In the genomic region with DNA sequence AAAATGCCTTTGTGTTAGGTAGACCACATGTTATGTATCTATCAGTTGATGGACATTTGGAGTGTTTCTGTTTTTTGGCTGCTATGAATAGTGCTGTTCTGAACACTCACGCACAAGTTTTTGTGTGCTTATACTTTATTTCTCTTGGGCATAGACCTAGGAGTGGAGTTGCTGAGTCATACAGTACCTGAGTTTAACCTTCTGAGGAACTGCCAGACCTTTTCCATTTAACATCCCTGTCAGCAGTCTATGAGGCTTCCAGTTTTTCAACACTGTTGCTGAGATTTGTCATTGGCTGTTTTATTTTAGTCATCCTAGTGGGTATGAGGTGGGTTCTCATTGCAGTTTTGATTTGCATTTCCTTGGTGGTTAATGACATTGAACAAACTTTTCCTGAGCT, we compare ENCODE assay signal across 19 cellular contexts. TPM values are rescaled to one million over a fixed set of nuclear protein-coding genes. Genes with fewer than 3 reads are reported as not detected.
A peak's percentile ranks its signal among the peaks of the same experiment; 100 is the strongest.
DNase-seq lines count a peak whose midpoint lies in the region; ATAC-seq and TF ChIP-seq lines count a peak whose summit lies in the region.
"Had no signal": no experiment of that assay in that cellular context is flagged by ENCODE, and none has a peak within 500 bp of the region (broad histone marks: within the 10 kb centered on the region; RNA-seq: fewer than 3 reads in every experiment).

No MANE protein-coding gene starts in this region.

- POLR2A ChIA-PET in RWPE1 (lab: Yijun Ruan, JAX; ENCODE audit: low non-redundant PET): interaction anchor here (0.5 kb wide), 1 partner anchor 10 kb away, joined by 3 read pairs; no protein-coding TSS in a partner anchor

- no peak overlapping the region for H2BK120ac ChIP-seq in mesendoderm (ENCODE audit: low read depth, low read length)

- H2BK5ac ChIP-seq in mesendoderm (ENCODE audit: low read length): no peak overlapping the region

- H3K27me3 Mint-ChIP-seq in stimulated activated naive CD8-positive, alpha-beta T cell treated with anti-CD3 and anti-CD28 coated beads, Interleukin-15, amount 100 ng/mL, for 72 hours: peaks cover 71% of the 10 kb centered on the region
- peaks cover 14% of the 10 kb centered on the region for H3K27me3 Mint-ChIP-seq in activated T-helper 17 cell treated with anti-CD3 and anti-CD28 coated beads, Interleukin-2, amount 50 U/mL, for 72 hours
- peaks cover 43 to 73% of the 10 kb centered on the region in 2 donors for H3K27me3 Mint-ChIP-seq in natural killer cell (ENCODE audit: low read depth in 2 of 2)

- no peak overlapping the region for H3K9ac ChIP-seq in mesendoderm (ENCODE audit: low read length)

- no peak overlapping the region for H2BK15ac ChIP-seq in mesendoderm (replicated peaks; ENCODE audit: low read depth)

- H3K27ac Mint-ChIP-seq in stimulated activated naive CD8-positive, alpha-beta T cell treated with anti-CD3 and anti-CD28 coated beads, Interleukin-15, amount 100 ng/mL, for 72 hours: no peak overlapping the region
- no peak overlapping the region for H3K27ac Mint-ChIP-seq in activated T-helper 17 cell treated with anti-CD3 and anti-CD28 coated beads, Interleukin-2, amount 50 U/mL, for 72 hours
- H3K27ac Mint-ChIP-seq in natural killer cell: no peak overlapping the region
- H3K27ac Mint-ChIP-seq: activated B cell treated with CpG ODN at 0.5 μM for 24 hours; activated T-helper 2 cell treated with anti-CD3 and anti-CD28 coated beads, Interferon-gamma antibody, Interleukin-2, Interleukin-4, amounts not matched to agents 10 μg/mL and 5 μg/mL and 100 μg/mL, durations not matched to agents 14 hours and 24 hours and 36 hours; T-helper 2 cell treated with Interferon-gamma antibody and Interleukin-4, amounts not matched to agents 5 μg/mL and 100 μg/mL, for 36 hours had no signal

- no peak for TF ChIP-seq CTCF in RWPE1 (conservative IDR thresholded peaks at IDR 0.05; ENCODE audit: low read depth)
- TF ChIP-seq CTCF in natural killer cell (IDR thresholded peaks at IDR 0.05): no peak

- peak overlapping the region; percentile 46 for H3K56ac ChIP-seq in mesendoderm (ENCODE audit: low read length)

- intact Hi-C loops in natural killer cell (cut with micrococcal nuclease): no loop called here

- H2AK5ac ChIP-seq in mesendoderm (ENCODE audit: low read length): no peak overlapping the region

- no peak overlapping the region for H3K4me2 ChIP-seq in mesendoderm (ENCODE audit: low read length)

- WGBS in mesendoderm (ENCODE audit: extremely low coverage, insufficient coverage, low lambda C conversion rate): no CpG with 5 or more reads among the region's 1 CpG

- ATAC-seq in stimulated activated naive CD8-positive, alpha-beta T cell treated with anti-CD3 and anti-CD28 coated beads, Interleukin-15, Interleukin-2, amounts not matched to agents 100 U/mL and 50 U/mL, for 24 hours: peak; percentile 35
- no peak for ATAC-seq in stimulated activated naive CD8-positive, alpha-beta T cell treated with anti-CD3 and anti-CD28 coated beads, Interleukin-15, amount 100 ng/mL, for 72 hours
- peak; percentile 8 for ATAC-seq in activated T-helper 17 cell treated with anti-CD3 and anti-CD28 coated beads, Interleukin-2, amount 50 U/mL, for 72 hours (replicated peaks)
- ATAC-seq in GM21529 (IDR thresholded peaks at IDR 0.05; ENCODE audit: unreplicated experiment): no peak
- ATAC-seq in HG03378 (IDR thresholded peaks at IDR 0.05; ENCODE audit: unreplicated experiment): no peak
- no peak for ATAC-seq in natural killer cell
- ATAC-seq: right cardiac atrium had no signal

- H3K79me2 ChIP-seq in mesendoderm (ENCODE audit: control insufficient read depth, insufficient read depth, low read length): peaks cover 62% of the 10 kb centered on the region

- H3K18ac ChIP-seq in mesendoderm (ENCODE audit: low read length): no peak overlapping the region

- H3K27ac ChIP-seq in mesendoderm (ENCODE audit: low read depth, low read length) (no peak overlapping the region), RWPE1 (no peak overlapping the region)
- H3K27ac ChIP-seq: SJSA1, tibial artery had no signal

- H3K4me3 Mint-ChIP-seq in stimulated activated naive CD8-positive, alpha-beta T cell treated with anti-CD3 and anti-CD28 coated beads, Interleukin-15, amount 100 ng/mL, for 72 hours: no peak overlapping the region
- no peak overlapping the region for H3K4me3 Mint-ChIP-seq in activated T-helper 17 cell treated with anti-CD3 and anti-CD28 coated beads, Interleukin-2, amount 50 U/mL, for 72 hours
- no peak overlapping the region for H3K4me3 Mint-ChIP-seq in natural killer cell
- H3K4me3 Mint-ChIP-seq: activated B cell treated with CpG ODN at 0.5 μM for 24 hours; T-helper 2 cell treated with Interferon-gamma antibody and Interleukin-4, amounts not matched to agents 5 μg/mL and 100 μg/mL, for 36 hours had no signal

- H3K79me1 ChIP-seq in mesendoderm (ENCODE audit: low read length): peaks cover 31% of the 10 kb centered on the region

- no peak overlapping the region for H4K5ac ChIP-seq in mesendoderm (ENCODE audit: low read length)

- no peaks in the 10 kb centered on the region for H3K9me3 Mint-ChIP-seq in stimulated activated naive CD8-positive, alpha-beta T cell treated with anti-CD3 and anti-CD28 coated beads, Interleukin-15, amount 100 ng/mL, for 72 hours
- no peaks in the 10 kb centered on the region for H3K9me3 Mint-ChIP-seq in activated T-helper 17 cell treated with anti-CD3 and anti-CD28 coated beads, Interleukin-2, amount 50 U/mL, for 72 hours
- no peaks in the 10 kb centered on the region for H3K9me3 Mint-ChIP-seq in natural killer cell
- H3K9me3 Mint-ChIP-seq: activated B cell treated with CpG ODN at 0.5 μM for 24 hours; activated T-helper 2 cell treated with anti-CD3 and anti-CD28 coated beads, Interferon-gamma antibody, Interleukin-2, Interleukin-4, amounts not matched to agents 10 μg/mL and 5 μg/mL and 100 μg/mL, durations not matched to agents 14 hours and 24 hours and 36 hours; T-helper 2 cell treated with Interferon-gamma antibody and Interleukin-4, amounts not matched to agents 5 μg/mL and 100 μg/mL, for 36 hours had no signal

- DNase-seq in stimulated activated naive CD8-positive, alpha-beta T cell treated with anti-CD3 and anti-CD28 coated beads, Interleukin-15, Interleukin-2, amounts not matched to agents 100 U/mL and 50 U/mL, for 24 hours: no peak
- no peak for DNase-seq in stimulated activated naive CD8-positive, alpha-beta T cell treated with anti-CD3 and anti-CD28 coated beads, Interleukin-15, amount 100 ng/mL, for 72 hours
- DNase-seq in mesendoderm: no peak
- no peak for DNase-seq in RWPE1 (ENCODE audit: low spot score)
- no peak for DNase-seq in natural killer cell
- DNase-seq: activated B cell treated with CpG ODN at 0.5 μM for 24 hours, caudate nucleus, COR-L47, esophagus squamous epithelium, NCI-H2171, occipital lobe, right cardiac atrium, tibial artery had no signal

- H3K4me1 ChIP-seq in mesendoderm (ENCODE audit: control insufficient read depth, low read depth, low read length): peaks cover 6% of the 10 kb centered on the region

- H3K4ac ChIP-seq in mesendoderm (ENCODE audit: low read depth, low read length): no peak overlapping the region

- no peak overlapping the region for H3K4me3 ChIP-seq in mesendoderm (ENCODE audit: low read length)
- H3K4me3 ChIP-seq: esophagus squamous epithelium, SJSA1, tibial artery had no signal

- H3K23ac ChIP-seq in mesendoderm (ENCODE audit: low read length): no peak overlapping the region

- no peaks in the 10 kb centered on the region for H3K27me3 ChIP-seq in mesendoderm (ENCODE audit: insufficient read depth, low read length, poor library complexity)
- H3K27me3 ChIP-seq: esophagus squamous epithelium, SJSA1, tibial artery had no signal

- peaks cover 41% of the 10 kb centered on the region for H3K4me1 Mint-ChIP-seq in stimulated activated naive CD8-positive, alpha-beta T cell treated with anti-CD3 and anti-CD28 coated beads, Interleukin-15, amount 100 ng/mL, for 72 hours
- peaks cover 13% of the 10 kb centered on the region for H3K4me1 Mint-ChIP-seq in activated T-helper 17 cell treated with anti-CD3 and anti-CD28 coated beads, Interleukin-2, amount 50 U/mL, for 72 hours
- H3K4me1 Mint-ChIP-seq in natural killer cell: peaks cover 10 to 14% of the 10 kb centered on the region in 2 donors

- H3K36me3 ChIP-seq in mesendoderm (ENCODE audit: control insufficient read depth, insufficient read depth, low read length): peaks cover 8% of the 10 kb centered on the region

- H4K8ac ChIP-seq in mesendoderm (ENCODE audit: low read depth, low read length): no peak overlapping the region

- peaks cover 6% of the 10 kb centered on the region for H3K36me3 Mint-ChIP-seq in activated T-helper 17 cell treated with anti-CD3 and anti-CD28 coated beads, Interleukin-2, amount 50 U/mL, for 72 hours (ENCODE audit: low read depth)
- H3K36me3 Mint-ChIP-seq in natural killer cell: no peaks in the 10 kb centered on the region

- CTCF ChIA-PET in RWPE1 (lab: Yijun Ruan, JAX): no interaction called here

RNA-seq across cellular contexts. Expression of a gene that starts 4.4 kb away (rescaled TPM):
- 10 to 100 TPM in 1 of 2 donors, 1 to 10 TPM in 1; 8.7 to 36.1 TPM for total RNA-seq in activated T-helper 17 cell treated with anti-CD3 and anti-CD28 coated beads, Interleukin-2, amount 50 U/mL, for 72 hours
- polyA plus RNA-seq in mesendoderm (2013, experiment 1 of 2): 116 TPM
- polyA plus RNA-seq in mesendoderm (2013, experiment 2 of 2): 115 TPM
- total RNA-seq in natural killer cell: 1 to 10 TPM in 2 of 3 donors, under 1 TPM in 1; 0.59 to 5.8 (median 1.8) TPM

Comparison
In these comparisons a context has a peak if more than half of its experiments do, and no peak if none do; other contexts are left out.
1. ATAC-seq: peak in stimulated activated naive CD8-positive, alpha-beta T cell treated with anti-CD3 and anti-CD28 coated beads, Interleukin-15, Interleukin-2, amounts not matched to agents 100 U/mL and 50 U/mL, for 24 hours (single experiment) and activated T-helper 17 cell treated with anti-CD3 and anti-CD28 coated beads, Interleukin-2, amount 50 U/mL, for 72 hours (single experiment); none in stimulated activated naive CD8-positive, alpha-beta T cell treated with anti-CD3 and anti-CD28 coated beads, Interleukin-15, amount 100 ng/mL, for 72 hours (single experiment), GM21529 (single experiment), HG03378 (single experiment) and natural killer cell (0 of 3).